ENCODE assay signal across 1 cellular context in genomic region chr12:24939551-24939950, GRCh38. TPM values are rescaled to one million over a fixed set of nuclear protein-coding genes. Genes with fewer than 3 reads are reported as not detected.
"Had no signal": no experiment of that assay in that cellular context is flagged by ENCODE, and none has a peak within 500 bp of the region (broad histone marks: within the 10 kb centered on the region; RNA-seq: fewer than 3 reads in every experiment).

No MANE protein-coding gene starts in this region.

RNA-seq across cellular contexts. Expression of gene BCAT1, which starts 9.3 kb away (rescaled TPM):
- total RNA-seq: HT-29 had no signal
